Comparison of ENCODE assay signal across 8 cellular contexts in genomic region chr7:78226059-78226658, GRCh38.
A peak's percentile ranks its signal among the peaks of the same experiment; 100 is the strongest.
DNase-seq lines count a peak whose midpoint lies in the region; ATAC-seq and TF ChIP-seq lines count a peak whose summit lies in the region.

No MANE protein-coding gene starts in this region.

- H3K4me3 ChIP-seq in HAP-1: no peak overlapping the region
- no peak overlapping the region for H3K4me3 ChIP-seq in PC-3 (ENCODE audit: low read length)
- H3K4me3 ChIP-seq in esophagus squamous epithelium: no peak overlapping the region

- H3K4me2 ChIP-seq in PC-3 (ENCODE audit: low read length): no peak overlapping the region

- H2AFZ ChIP-seq in PC-3 (ENCODE audit: low read length): no peak overlapping the region

- no TSS peak for BruUV-seq in PC-3 (replicated peaks; lab: Mats Ljungman, UMichigan)

- no peaks in the 10 kb centered on the region for H4K20me1 ChIP-seq in PC-3 (ENCODE audit: low read length)

- DNase-seq in COLO668 (lab: John Stamatoyannopoulos, UW; ENCODE audit: unreplicated experiment) (peak; percentile 2), HAP-1 (ENCODE audit: low spot score in 2 of 2) (peak; percentile 38 to 84), PC-3 (peak; percentile 32), esophagus squamous epithelium (lab: John Stamatoyannopoulos, UW) (no peak), posterior cingulate gyrus (peak in 7 of 10 donors; percentile 19 to 88 (median 59))

- TF ChIP-seq CTCF in PC-3 (conservative IDR thresholded peaks at IDR 0.05; ENCODE audit: low read depth, low read length) (peak; percentile 58), esophagus squamous epithelium (IDR thresholded peaks at IDR 0.05) (peak in 4 of 6 experiments; percentile 20 to 39 (median 22))

- in situ Hi-C loops in HAP-1 (cut with MboI; ENCODE audit: low sequenced_read_pairs): no loop called here

- intact Hi-C loops in PC-3 (cut with micrococcal nuclease) (loop anchor here (5.0 kb wide), 1 partner anchor 204 kb away; no protein-coding TSS in a partner anchor), esophagus squamous epithelium (cut with DNase I) (no loop called here), posterior cingulate gyrus (cut with DNase I) (no loop called here)

- TF ChIP-seq POLR2A in esophagus squamous epithelium (IDR thresholded peaks at IDR 0.05): no peak

- no peaks in the 10 kb centered on the region for H3K36me3 ChIP-seq in HAP-1 (replicated peaks)
- no peaks in the 10 kb centered on the region for H3K36me3 ChIP-seq in PC-3 (ENCODE audit: low read depth, low read length)
- H3K36me3 ChIP-seq in esophagus squamous epithelium: no peaks in the 10 kb centered on the region

- no peak overlapping the region for H3K9ac ChIP-seq in PC-3 (ENCODE audit: low read length)

- POLR2A ChIA-PET in PC-3 (lab: Charles Lee; ENCODE audit: unreplicated experiment): no interaction called here

- H3K27ac ChIP-seq in PC-3 (ENCODE audit: low read length): no peak overlapping the region
- H3K27ac ChIP-seq in esophagus squamous epithelium: no peak overlapping the region

- no peaks in the 10 kb centered on the region for H3F3A ChIP-seq in PC-3 (ENCODE audit: low read length, unreplicated experiment)

- no peaks in the 10 kb centered on the region for H3K9me2 ChIP-seq in PC-3 (replicated peaks; ENCODE audit: low read length)

- H3K27me3 ChIP-seq in HAP-1 (ENCODE audit: low read depth) (no peaks in the 10 kb centered on the region), PC-3 (ENCODE audit: low read length) (peaks cover 7% of the 10 kb centered on the region; the same call in 1 of the 2 replicates), esophagus squamous epithelium (no peaks in the 10 kb centered on the region)

- H3K4me1 ChIP-seq in HAP-1 (no peaks in the 10 kb centered on the region), PC-3 (ENCODE audit: insufficient read depth, low read length) (no peaks in the 10 kb centered on the region), esophagus squamous epithelium (peaks cover 0 to 4% (median 0%) of the 10 kb centered on the region in 3 donors)

- 30 to 43% methylated on average over 9 of the region's 9 CpGs for WGBS in esophagus squamous epithelium, 2 donors

- CTCF ChIA-PET in PC-3 (lab: Charles Lee): no interaction called here

- ATAC-seq in PC-3: no peak
- ATAC-seq in HG03469 (IDR thresholded peaks at IDR 0.05; ENCODE audit: unreplicated experiment): no peak
- no peak for ATAC-seq in HG03095 (IDR thresholded peaks at IDR 0.05; ENCODE audit: unreplicated experiment)
- no peak for ATAC-seq in HG02798 (IDR thresholded peaks at IDR 0.05; ENCODE audit: poor library complexity, unreplicated experiment)

- no peaks in the 10 kb centered on the region for H3K79me2 ChIP-seq in PC-3 (ENCODE audit: low read length)

- H3K9me3 ChIP-seq in HAP-1 (no peaks in the 10 kb centered on the region), PC-3 (ENCODE audit: low read length) (no peaks in the 10 kb centered on the region), esophagus squamous epithelium (no peaks in the 10 kb centered on the region)
